Comparison of ENCODE assay signal across 8 cellular contexts in genomic region chr6:7262037-7262461, GRCh38. TPM values are rescaled to one million over a fixed set of nuclear protein-coding genes. Genes with fewer than 3 reads are reported as not detected.
DNase-seq lines count a peak whose midpoint lies in the region; ATAC-seq, FAIRE-seq and TF ChIP-seq lines count a peak whose summit lies in the region.

No MANE protein-coding gene starts in this region.

- ATAC-seq in naive thymus-derived CD8-positive, alpha-beta T cell: no peak

- no peak overlapping the region for H4K8ac ChIP-seq in H1 (ENCODE audit: extremely low read depth, insufficient read depth, low read length)

- no peak overlapping the region for H3K23ac ChIP-seq in H1 (ENCODE audit: insufficient read length)

- H3K4me3 Mint-ChIP-seq in naive thymus-derived CD8-positive, alpha-beta T cell: peak overlapping the region; percentile 72 to 91 (median 86)

- POLR2A ChIA-PET in H1 (lab: Charles Lee; ENCODE audit: partially characterized antibody): interaction anchor here (1.2 to 1.9 kb wide), 3 partner anchors 13 to 24 kb away, joined by 4 read pairs; no protein-coding TSS in a partner anchor
- POLR2A ChIA-PET in naive thymus-derived CD8-positive, alpha-beta T cell (lab: Charles Lee): no interaction called here

- peak overlapping the region; percentile 29; the same call in 1 of the 2 replicates for H2BK12ac ChIP-seq in H1 (ENCODE audit: low read depth, low read length)

- H3K14ac ChIP-seq in H1 (ENCODE audit: insufficient read length): no peak overlapping the region

- peaks cover 14% of the 10 kb centered on the region for H3K23me2 ChIP-seq in H1 (ENCODE audit: low read depth, low read length)

- H3K9ac ChIP-seq in H1 (replicated peaks in 1 of 4; ENCODE audit: extremely low read depth in 1 of 4, low read depth in 3 of 4, low read length in 3 of 4): 0 out of 7 replicates have a peak overlapping the region, but pooled peaks of 1 of the 4 experiments have one; percentile 62

- CTCF ChIA-PET in H1 (lab: Charles Lee; ENCODE audit: partially characterized antibody): interaction anchor here (0.9 to 3.6 kb wide), 6 partner anchors 13 to 585 kb away, joined by 3 to 36 read pairs (median 6); no protein-coding TSS in a partner anchor

- H3K9me3 ChIP-seq in H1 (ENCODE audit: insufficient read depth in 2 of 2, low read depth in 1 of 2, low read length in 1 of 2): no peaks in the 10 kb centered on the region

- no peak overlapping the region for H3K4ac ChIP-seq in H1 (replicated peaks; ENCODE audit: insufficient read length, low read depth, low read length)

- no peaks in the 10 kb centered on the region for H4K20me1 ChIP-seq in H1 (replicated peaks in 1 of 2; ENCODE audit: control insufficient read depth in 1 of 2, insufficient read depth in 2 of 2, low read length in 2 of 2)

- H2BK5ac ChIP-seq in H1 (ENCODE audit: low read depth, low read length): peak overlapping the region; percentile 81

- H3K56ac ChIP-seq in H1 (replicated peaks; ENCODE audit: insufficient read length, low read depth, low read length): no peak overlapping the region

- H3K27me3 ChIP-seq in H1 (replicated peaks in 1 of 4; ENCODE audit: control insufficient read depth in 3 of 4, extremely low read depth in 1 of 4, insufficient read depth in 3 of 4, low read length in 3 of 4): no peaks in the 10 kb centered on the region

- no peak overlapping the region for H2AK5ac ChIP-seq in H1 (ENCODE audit: low read depth, low read length)

- H3K4me1 ChIP-seq in H1 (replicated peaks in 1 of 4; ENCODE audit: control insufficient read depth in 3 of 4, insufficient read depth in 4 of 4, low read length in 3 of 4): peaks cover 0 to 16% (median 11%) of the 10 kb centered on the region in 4 experiments; a peak in 6 of 7 replicates

- 0 out of 2 replicates have a peak overlapping the region, but pooled peaks have one; percentile 14 for H3K18ac ChIP-seq in H1 (ENCODE audit: extremely low read depth, low read length)

- no peak overlapping the region for H4K5ac ChIP-seq in H1 (ENCODE audit: insufficient read length, low read depth, low read length)

- H3K4me1 Mint-ChIP-seq in naive thymus-derived CD8-positive, alpha-beta T cell: peaks cover 11 to 24% (median 17%) of the 10 kb centered on the region in 4 donors

- H3K4me3 ChIP-seq in H1 (ENCODE audit: extremely low read depth in 1 of 4, insufficient read depth in 2 of 4, low read depth in 3 of 4, low read length in 4 of 4): peak overlapping the region; percentile 50 to 70 (median 60); a peak in 7 of 8 replicates

- TF ChIP-seq CTCF in H1 (IDR thresholded peaks at IDR 0.05; ENCODE audit: control extremely low read depth in 1 of 3, insufficient read depth in 1 of 3, low read depth in 1 of 3, low read length in 3 of 3): no peak

- H3K36me3 Mint-ChIP-seq in naive thymus-derived CD8-positive, alpha-beta T cell: peaks cover 0 to 5% (median 0%) of the 10 kb centered on the region in 3 donors

- TF ChIP-seq RAD21 in H1 (IDR thresholded peaks at IDR 0.05 in 1 of 2, conservative IDR thresholded peaks at IDR 0.05 in 1 of 2; ENCODE audit: low read depth in 2 of 2, low read length in 2 of 2): no peak

- no peaks in the 10 kb centered on the region for H3K79me1 ChIP-seq in H1 (ENCODE audit: low read depth, low read length)

- H3K27ac ChIP-seq in H1 (ENCODE audit: low read depth, low read length): 0 out of 2 replicates have a peak overlapping the region, but pooled peaks have one; percentile 62

- H3K9me3 Mint-ChIP-seq in naive thymus-derived CD8-positive, alpha-beta T cell: peaks cover 0 to 13% (median 4%) of the 10 kb centered on the region in 9 donors

- H2BK120ac ChIP-seq in H1 (replicated peaks; ENCODE audit: low read depth, low read length): no peak overlapping the region

- no peak overlapping the region for H4K91ac ChIP-seq in H1 (replicated peaks; ENCODE audit: insufficient read length, low read length)

- peak overlapping the region; percentile 88 to 99 for H3K4me2 ChIP-seq in H1 (ENCODE audit: insufficient read depth in 1 of 2, low read depth in 2 of 2, low read length in 2 of 2)

- in situ Hi-C loops in KBM-7 (cut with MboI; ENCODE audit: low pct_unique_long_range_greater_than_20kb, low sequenced_read_pairs): loop anchor here (25.0 kb wide), 1 partner anchor 350 kb away; no protein-coding TSS in a partner anchor

- H3K27ac Mint-ChIP-seq in naive thymus-derived CD8-positive, alpha-beta T cell: peak overlapping the region in 2 of 10 donors; percentile 14 to 35

- no peak for TF ChIP-seq POLR2A in H1 (IDR thresholded peaks at IDR 0.05; ENCODE audit: control extremely low read depth in 1 of 2, low read depth in 2 of 2, low read length in 2 of 2)

- no peak overlapping the region for H2BK15ac ChIP-seq in H1 (ENCODE audit: low read length)

- no peak for TF ChIP-seq EP300 in H1 (IDR thresholded peaks at IDR 0.05; ENCODE audit: borderline replicate concordance in 1 of 2, low read depth in 2 of 2, low read length in 2 of 2)

- no peak for FAIRE-seq in H1 (lab: Jason Lieb, UNC)

- no peak overlapping the region for H2BK20ac ChIP-seq in H1 (ENCODE audit: low read length)

- 15% methylated on average over 9 of the region's 9 CpGs; no CpG with 5 or more reads in 1 of the 2 experiments for WGBS in H1 (ENCODE audit: extremely low coverage in 1 of 2, insufficient coverage in 1 of 2, insufficient read length in 1 of 2, insufficient replicate concordance in 2 of 2, low coverage in 1 of 2, low lambda C conversion rate in 2 of 2, missing lambda C conversion rate in 1 of 2), 2 experiments

- peaks cover 6 to 41% (median 28%) of the 10 kb centered on the region in 5 donors for H3K27me3 Mint-ChIP-seq in naive thymus-derived CD8-positive, alpha-beta T cell

- peak overlapping the region; percentile 76 for H2AFZ ChIP-seq in H1 (ENCODE audit: low read length)

- H3K79me2 ChIP-seq in H1 (ENCODE audit: control insufficient read depth in 1 of 2, insufficient read depth in 2 of 2, low read length in 2 of 2): no peaks in the 10 kb centered on the region

- no peaks in the 10 kb centered on the region for H3K36me3 ChIP-seq in H1 (ENCODE audit: control insufficient read depth in 2 of 4, insufficient read depth in 4 of 4, low read length in 3 of 4)

- DNase-seq in DMS 273 treated with DMSO at 0.1 percent for 48 hours (lab: John Stamatoyannopoulos, UW) (peak; percentile 40), NCI-H524 (lab: John Stamatoyannopoulos, UW) (peak; percentile 93 to 96), H1 (ENCODE audit: low read depth in 1 of 2, low spot score in 2 of 2) (peak in 1 of 2 experiments; percentile 86), epidermal melanocyte (ENCODE audit: insufficient read length, low spot score) (no peak), hepatic stellate cell (ENCODE audit: low spot score) (no peak), inferior parietal cortex (ENCODE audit: extremely low spot score) (no peak), KBM-7 (no peak)
- no peak for DNase-seq in naive thymus-derived CD8-positive, alpha-beta T cell

TF ChIP-seq in H1, 55 proteins besides CTCF, POLR2A, EP300 and RAD21:
- TF ChIP-seq YY1 (IDR thresholded peaks at IDR 0.05; ENCODE audit: low read depth, low read length) (0 out of 2 replicates have a peak, but pooled peaks have one; percentile 16), TBP (IDR thresholded peaks at IDR 0.05; ENCODE audit: low read depth, low read length) (no peak), MAFK (IDR thresholded peaks at IDR 0.05; ENCODE audit: low read depth, low read length) (no peak), E2F6 (IDR thresholded peaks at IDR 0.05) (peak; percentile 62; the same call in 1 of the 2 replicates), MAX (IDR thresholded peaks at IDR 0.05) (peak; percentile 53; the same call in 1 of the 2 replicates), SAP30 (IDR thresholded peaks at IDR 0.05; ENCODE audit: insufficient read depth, insufficient replicate concordance, low read length) (no peak)

RNA-seq across cellular contexts. Expression of gene SSR1, which starts 51.0 kb away (rescaled TPM):
- 98.9 and 117 TPM in 2 replicates for total RNA-seq in H1 (2021; fragmentation: NEBNext Ultra II Directional; extraction: Animal tissue kit (Norgen Biotek cat#: 25700))
- polyA plus RNA-seq in H1 (2011; rRNA removed): 15.4 and 26.6 TPM in 2 replicates
- 48.6 TPM for polyA plus RNA-seq in H1 (2011; cell fraction: cytosol; rRNA removed)
- polyA plus RNA-seq in H1 (2011; cell fraction: nucleus; rRNA removed): 55.6 TPM
- 51.3 to 84.4 TPM (median 64.6 TPM) in 4 replicates for polyA plus RNA-seq in H1 (2012, experiment 1 of 2)
- polyA plus RNA-seq in H1 (2012, experiment 2 of 2): 7.7 TPM
- 89.8 TPM for polyA plus RNA-seq in H1 (2013, experiment 1 of 2)
- 112 TPM for polyA plus RNA-seq in H1 (2013, experiment 2 of 2)
- 65.9 and 78.5 TPM in 2 replicates for polyA minus RNA-seq in H1 (2011; rRNA and poly(A)+ RNA removed)
- 52.8 TPM for polyA minus RNA-seq in H1 (2011; cell fraction: cytosol; rRNA and poly(A)+ RNA removed)
- 25.5 TPM for polyA minus RNA-seq in H1 (2011; cell fraction: nucleus; rRNA and poly(A)+ RNA removed)
- 100 to 1,000 TPM in 1 of 2 experiments, 10 to 100 TPM in 1; 97.5 to 112 TPM for total RNA-seq in naive thymus-derived CD8-positive, alpha-beta T cell
- 100 to 1,000 TPM; 136 to 159 (median 156) TPM for polyA plus RNA-seq in naive thymus-derived CD8-positive, alpha-beta T cell

Comparison
In these comparisons a context has a peak if more than half of its experiments do, and no peak if none do; other contexts are left out.
1. DNase-seq: peak in DMS 273 treated with DMSO at 0.1 percent for 48 hours (single experiment) and NCI-H524 (2 of 2); none in naive thymus-derived CD8-positive, alpha-beta T cell (0 of 10), epidermal melanocyte (single experiment), hepatic stellate cell (single experiment), inferior parietal cortex (single experiment) and KBM-7 (single experiment).